In genomic region chr4:36326610-36327009, GRCh38 we compare ENCODE assay signal across 17 cellular contexts. TPM values are rescaled to one million over a fixed set of nuclear protein-coding genes. Genes with fewer than 3 reads are reported as not detected.
"Had no signal": no experiment of that assay in that cellular context is flagged by ENCODE, and none has a peak within 500 bp of the region (broad histone marks: within the 10 kb centered on the region; RNA-seq: fewer than 3 reads in every experiment).

No MANE protein-coding gene starts in this region.

- ATAC-seq: lower lobe of right lung; naive thymus-derived CD8-positive, alpha-beta T cell; right cardiac atrium; stimulated activated naive B cell treated with anti-CD40 and anti-IgM and Interleukin-4, amounts not matched to agents 10 μg/mL and 1 μg/mL and 100 μg/mL, for 72 hours had no signal

- H3K27ac Mint-ChIP-seq: brain had no signal

- H3K36me3 Mint-ChIP-seq: brain; naive thymus-derived CD8-positive, alpha-beta T cell; stimulated activated naive B cell treated with anti-CD40 and anti-IgM and Interleukin-4, amounts not matched to agents 10 μg/mL and 1 μg/mL and 100 μg/mL, for 72 hours had no signal

- H3K27me3 Mint-ChIP-seq: brain; naive thymus-derived CD8-positive, alpha-beta T cell; stimulated activated naive B cell treated with anti-CD40 and anti-IgM and Interleukin-4, amounts not matched to agents 10 μg/mL and 1 μg/mL and 100 μg/mL, for 72 hours had no signal

- DNase-seq: activated CD4-positive, alpha-beta T cell treated with anti-CD3 and anti-CD28 coated beads for 4 hours; activated T-cell treated with anti-CD3 and anti-CD28 coated beads, Interleukin-2, amount 50 U/mL, for 1 hour; amniotic stem cell; dorsolateral prefrontal cortex; esophagus squamous epithelium; foreskin fibroblast; glutamatergic neuron; immature natural killer cell; lower lobe of right lung; naive thymus-derived CD8-positive, alpha-beta T cell; nucleus accumbens; right cardiac atrium; small intestine; stimulated activated naive B cell treated with anti-CD40 and anti-IgM and Interleukin-4, amounts not matched to agents 10 μg/mL and 1 μg/mL and 100 μg/mL, for 72 hours; upper lobe of left lung had no signal

- H3K9me3 Mint-ChIP-seq: brain; immature natural killer cell; naive thymus-derived CD8-positive, alpha-beta T cell had no signal

- H3K4me3 Mint-ChIP-seq: brain had no signal

- H3K4me1 Mint-ChIP-seq: brain had no signal

RNA-seq across cellular contexts. Expression of gene DTHD1, which starts 45.2 kb away (rescaled TPM):
- total RNA-seq: SK-MEL-5 had no signal
